Comparison of ENCODE assay signal across 15 cellular contexts in genomic region chr12:11499802-11500201, GRCh38.
DNase-seq lines count a peak whose midpoint lies in the region; ATAC-seq, FAIRE-seq and TF ChIP-seq lines count a peak whose summit lies in the region.
"Had no signal": no experiment of that assay in that cellular context is flagged by ENCODE, and none has a peak within 500 bp of the region (broad histone marks: within the 10 kb centered on the region; RNA-seq: fewer than 3 reads in every experiment).

No MANE protein-coding gene starts in this region.

- H3K27me3 Mint-ChIP-seq in astrocyte (ENCODE audit: low read depth, unreplicated experiment) (peaks cover 63% of the 10 kb centered on the region), nephron progenitor cell (ENCODE audit: low read depth, poor library complexity) (peaks cover 66% of the 10 kb centered on the region)
- H3K27me3 Mint-ChIP-seq in activated naive CD4-positive, alpha-beta T cell treated with anti-CD3 and anti-CD28 coated beads, Interleukin-2, amount 10 ng/mL, durations not matched to agents 7 days and 5 days: peaks cover 48% of the 10 kb centered on the region

- TF ChIP-seq CTCF in astrocyte (IDR thresholded peaks at IDR 0.05; ENCODE audit: insufficient read depth, low read depth, low read length) (no peak), nephron progenitor cell (IDR thresholded peaks at IDR 0.05) (no peak), kidney (IDR thresholded peaks at IDR 0.05; ENCODE audit: borderline replicate concordance, extremely low read depth, insufficient read depth) (no peak)

- DNase-seq in COLO668 (lab: John Stamatoyannopoulos, UW; ENCODE audit: unreplicated experiment): peak; percentile 58
- peak; percentile 80 for DNase-seq in NCI-H1105 (lab: John Stamatoyannopoulos, UW)
- DNase-seq in astrocyte (ENCODE audit: low read depth): no peak
- DNase-seq in nephron progenitor cell: no peak
- no peak for DNase-seq in kidney
- no peak for DNase-seq in activated naive CD4-positive, alpha-beta T cell treated with anti-CD3 and anti-CD28 coated beads, Interleukin-2, amount 10 ng/mL, durations not matched to agents 7 days and 5 days
- DNase-seq in DMS79 treated with DMSO at 0.1 percent for 48 hours (lab: John Stamatoyannopoulos, UW): no peak
- DNase-seq: Karpas-422, NCI-H2227 treated with DMSO at 0.1 percent for 48 hours had no signal

- H3K36me3 Mint-ChIP-seq in astrocyte (ENCODE audit: low read depth, unreplicated experiment): no peaks in the 10 kb centered on the region
- no peaks in the 10 kb centered on the region for H3K36me3 Mint-ChIP-seq in nephron progenitor cell (ENCODE audit: low read depth)
- no peaks in the 10 kb centered on the region for H3K36me3 Mint-ChIP-seq in activated naive CD4-positive, alpha-beta T cell treated with anti-CD3 and anti-CD28 coated beads, Interleukin-2, amount 10 ng/mL, durations not matched to agents 7 days and 5 days
- H3K36me3 Mint-ChIP-seq: activated naive CD8-positive, alpha-beta T cell had no signal

- H3K9me3 Mint-ChIP-seq in astrocyte (ENCODE audit: unreplicated experiment) (peaks cover 3% of the 10 kb centered on the region), nephron progenitor cell (peaks cover 4% of the 10 kb centered on the region)
- H3K9me3 Mint-ChIP-seq in activated naive CD4-positive, alpha-beta T cell treated with anti-CD3 and anti-CD28 coated beads, Interleukin-2, amount 10 ng/mL, durations not matched to agents 7 days and 5 days: peaks cover 2% of the 10 kb centered on the region
- H3K9me3 Mint-ChIP-seq: activated CD8-positive, alpha-beta T cell treated with anti-CD3 and anti-CD28 coated beads for 36 hours had no signal

- CTCF ChIA-PET in activated naive CD4-positive, alpha-beta T cell treated with anti-CD3 and anti-CD28 coated beads, Interleukin-2, amount 10 ng/mL, durations not matched to agents 7 days and 5 days (lab: Charles Lee): interaction anchor here (1.0 to 2.0 kb wide), 3 partner anchors 13 to 1263 kb away, joined by 3 to 13 read pairs (median 4); no protein-coding TSS in a partner anchor

- H3K27ac Mint-ChIP-seq in astrocyte (ENCODE audit: unreplicated experiment) (no peak overlapping the region), nephron progenitor cell (no peak overlapping the region)
- no peak overlapping the region for H3K27ac Mint-ChIP-seq in activated naive CD4-positive, alpha-beta T cell treated with anti-CD3 and anti-CD28 coated beads, Interleukin-2, amount 10 ng/mL, durations not matched to agents 7 days and 5 days
- H3K27ac Mint-ChIP-seq: activated CD8-positive, alpha-beta T cell treated with anti-CD3 and anti-CD28 coated beads for 36 hours; activated naive CD8-positive, alpha-beta T cell; stimulated activated naive CD8-positive, alpha-beta T cell treated with anti-CD3 and anti-CD28 coated beads, Interleukin-15, amount 100 ng/mL, for 72 hours had no signal

- H3K4me3 ChIP-seq in astrocyte (ENCODE audit: insufficient read depth, low read depth, low read length) (peak overlapping the region; percentile 36), kidney (ENCODE audit: low read length in 2 of 2) (no peak overlapping the region)

- no peaks in the 10 kb centered on the region for H3K79me2 ChIP-seq in astrocyte (ENCODE audit: insufficient read depth, low read length)

- no peaks in the 10 kb centered on the region for H3K36me3 ChIP-seq in astrocyte (ENCODE audit: insufficient read depth, low read length)
- H3K36me3 ChIP-seq in kidney (ENCODE audit: control insufficient read depth in 1 of 2, insufficient read depth in 2 of 2, low read length in 2 of 2): no peaks in the 10 kb centered on the region

- H3K4me3 Mint-ChIP-seq in astrocyte (ENCODE audit: unreplicated experiment): peak overlapping the region; percentile 37
- peak overlapping the region; percentile 30 for H3K4me3 Mint-ChIP-seq in nephron progenitor cell
- H3K4me3 Mint-ChIP-seq in activated naive CD4-positive, alpha-beta T cell treated with anti-CD3 and anti-CD28 coated beads, Interleukin-2, amount 10 ng/mL, durations not matched to agents 7 days and 5 days: no peak overlapping the region
- H3K4me3 Mint-ChIP-seq: activated CD8-positive, alpha-beta T cell treated with anti-CD3 and anti-CD28 coated beads for 36 hours; activated naive CD8-positive, alpha-beta T cell; activated T-cell treated with anti-CD3 and anti-CD28 coated beads, Interleukin-2, amount 50 U/mL, for 4 hours had no signal

- H3K4me1 Mint-ChIP-seq in astrocyte (ENCODE audit: low read depth, unreplicated experiment): no peaks in the 10 kb centered on the region
- no peaks in the 10 kb centered on the region for H3K4me1 Mint-ChIP-seq in nephron progenitor cell
- peaks cover 7% of the 10 kb centered on the region for H3K4me1 Mint-ChIP-seq in activated naive CD4-positive, alpha-beta T cell treated with anti-CD3 and anti-CD28 coated beads, Interleukin-2, amount 10 ng/mL, durations not matched to agents 7 days and 5 days

- H3K27ac ChIP-seq in astrocyte (ENCODE audit: low read depth, low read length): no peak overlapping the region
- H3K27ac ChIP-seq in kidney (ENCODE audit: low read depth in 2 of 2, low read length in 2 of 2): no peak overlapping the region

- H3K9me3 ChIP-seq in astrocyte (ENCODE audit: insufficient read depth, low read depth, low read length) (no peaks in the 10 kb centered on the region), kidney (ENCODE audit: control insufficient read depth in 1 of 2, low read length in 2 of 2) (no peaks in the 10 kb centered on the region)

- peaks cover 18% of the 10 kb centered on the region for H3K27me3 ChIP-seq in astrocyte (ENCODE audit: insufficient read depth, low read length)

- H3K9ac ChIP-seq in astrocyte (ENCODE audit: low read length) (no peak overlapping the region), kidney (ENCODE audit: low read length in 2 of 2) (no peak overlapping the region)

- peaks cover 3% of the 10 kb centered on the region for H4K20me1 ChIP-seq in astrocyte (ENCODE audit: insufficient read depth, low read length)

- H2AFZ ChIP-seq in astrocyte (ENCODE audit: low read depth, low read length): no peak overlapping the region

- H3K4me1 ChIP-seq in astrocyte (ENCODE audit: insufficient read depth, low read length): peaks cover 6% of the 10 kb centered on the region
- H3K4me1 ChIP-seq in kidney (ENCODE audit: control insufficient read depth in 1 of 2, insufficient read depth in 1 of 2, low read depth in 1 of 2, low read length in 2 of 2): peaks cover 0 to 3% of the 10 kb centered on the region in 2 donors
- H3K4me1 ChIP-seq: Caco-2 had no signal

- intact Hi-C loops in kidney (cut with DNase I): no loop called here

- FAIRE-seq in astrocyte (lab: Jason Lieb, UNC) (no peak), kidney (lab: Jason Lieb, UNC) (no peak)

- peak overlapping the region; percentile 70 for H3K4me2 ChIP-seq in astrocyte (ENCODE audit: low read length)

- ATAC-seq in GM21423 (IDR thresholded peaks at IDR 0.05; ENCODE audit: unreplicated experiment): no peak

Comparison
In these comparisons a context has a peak if more than half of its experiments do, and no peak if none do; other contexts are left out.
1. DNase-seq: peak in COLO668 (single experiment) and NCI-H1105 (single experiment); none in astrocyte (single experiment), nephron progenitor cell (single experiment), kidney (single experiment), activated naive CD4-positive, alpha-beta T cell treated with anti-CD3 and anti-CD28 coated beads, Interleukin-2, amount 10 ng/mL, durations not matched to agents 7 days and 5 days (single experiment) and DMS79 treated with DMSO at 0.1 percent for 48 hours (single experiment).